11 cellular contexts compared by ENCODE assay signal in the genomic region with DNA sequence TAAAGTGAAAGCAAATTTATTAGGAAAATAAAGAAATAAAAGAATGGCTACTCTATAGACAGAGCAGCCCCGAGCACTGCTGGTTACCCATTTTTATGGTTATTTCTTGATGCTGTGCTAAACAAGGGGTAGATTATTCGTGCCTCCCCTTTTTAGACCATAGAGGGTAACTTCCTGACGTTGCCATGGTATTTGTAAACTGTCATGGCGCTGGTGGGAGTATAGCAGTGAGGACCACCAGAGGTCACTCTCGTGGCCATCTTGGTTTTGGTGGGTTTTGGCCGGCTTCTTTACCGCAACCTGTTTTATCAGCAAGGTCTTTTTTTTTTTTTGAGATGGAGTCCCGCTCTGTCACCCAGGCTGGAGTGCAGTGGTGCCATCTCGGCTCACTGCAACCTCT. TPM values are rescaled to one million over a fixed set of nuclear protein-coding genes. Genes with fewer than 3 reads are reported as not detected.
A peak's percentile ranks its signal among the peaks of the same experiment; 100 is the strongest.
DNase-seq lines count a peak whose midpoint lies in the region; ATAC-seq and TF ChIP-seq lines count a peak whose summit lies in the region.
"Not testable (repeated sequence)": the region's sequence is repeated elsewhere in the genome, so short reads cannot be mapped to it uniquely, and the experiment has no call there.
"Had no signal": no experiment of that assay in that cellular context is flagged by ENCODE, and none has a peak within 500 bp of the region (broad histone marks: within the 10 kb centered on the region; RNA-seq: fewer than 3 reads in every experiment).

No MANE protein-coding gene starts in this region.

- in situ Hi-C loops in GM23248 (cut with MboI) = not testable (repeated sequence)

- TF ChIP-seq CTCF in endodermal cell (conservative IDR thresholded peaks at IDR 0.05) = peak; percentile 52
- TF ChIP-seq CTCF in natural killer cell (IDR thresholded peaks at IDR 0.05) = not testable (repeated sequence)
- TF ChIP-seq CTCF in neural progenitor cell (IDR thresholded peaks at IDR 0.05) = peak; percentile 31

- H3K4me3 Mint-ChIP-seq in T-cell (peak overlapping the region in 2 of 3 donors; percentile 77 to 79), natural killer cell (peak overlapping the region; percentile 81), neural progenitor cell (peak overlapping the region; percentile 81)
- H3K4me3 Mint-ChIP-seq in activated naive CD8-positive, alpha-beta T cell = peak overlapping the region; percentile 85
- H3K4me3 Mint-ChIP-seq in endodermal cell = not testable (repeated sequence)

- H3K9ac ChIP-seq in GM23248; endodermal cell (ENCODE audit: extremely low read depth, low read length, poor library complexity, severe bottlenecking); neural progenitor cell: not testable (repeated sequence)

- not testable (repeated sequence) for ATAC-seq in T-cell (replicated peaks in 1 of 4); natural killer cell

- CTCF ChIA-PET in T-cell (lab: Charles Lee) = not testable (repeated sequence)

- H3K4me3 ChIP-seq in GM23248; endodermal cell (ENCODE audit: low read length); neural progenitor cell: not testable (repeated sequence)

- H3K27ac ChIP-seq in GM23248; endodermal cell (ENCODE audit: low read depth, low read length); neural progenitor cell: not testable (repeated sequence)

- not testable (repeated sequence) for H3K27ac Mint-ChIP-seq in T-cell; activated naive CD8-positive, alpha-beta T cell; endodermal cell; natural killer cell; neural progenitor cell

- WGBS in GM23248 (ENCODE audit: low coverage in 1 of 2, low lambda C conversion rate in 2 of 2, missing lambda C conversion rate in 2 of 2), 2 experiments = 97 to 99% methylated on average over 9 of the region's 9 CpGs
- 92 to 96% methylated on average over 3 to 9 of the region's 9 CpGs for WGBS in endodermal cell (ENCODE audit: insufficient coverage in 1 of 2, insufficient read length in 1 of 2), 2 experiments

- H2AFZ ChIP-seq in GM23248 = peak overlapping the region; percentile 91; the same call in 1 of the 2 replicates
- H2AFZ ChIP-seq in neural progenitor cell (replicated peaks) = not testable (repeated sequence)

- intact Hi-C loops in natural killer cell (cut with micrococcal nuclease) = not testable (repeated sequence)

- not testable (repeated sequence) for H4K20me1 ChIP-seq in GM23248 (ENCODE audit: insufficient read depth); neural progenitor cell (ENCODE audit: low read depth)

- H3K36me3 Mint-ChIP-seq in T-cell; activated naive CD8-positive, alpha-beta T cell; endodermal cell (ENCODE audit: low read depth); natural killer cell; neural progenitor cell: not testable (repeated sequence)

- not testable (repeated sequence) for H3K9me3 Mint-ChIP-seq in T-cell; activated naive CD8-positive, alpha-beta T cell (ENCODE audit: low read depth); endodermal cell; natural killer cell; neural progenitor cell

- not testable (repeated sequence) for H3K79me2 ChIP-seq in GM23248 (ENCODE audit: insufficient read depth); neural progenitor cell (ENCODE audit: low read depth)

- H3K4me2 ChIP-seq in GM23248 (ENCODE audit: unreplicated experiment); neural progenitor cell: not testable (repeated sequence)

- not testable (repeated sequence) for H3K9me2 ChIP-seq in GM23248 (ENCODE audit: insufficient read depth)

- H3F3A ChIP-seq in GM23248 (ENCODE audit: insufficient read depth) = not testable (repeated sequence)
- H3F3A ChIP-seq in neural progenitor cell (ENCODE audit: low read depth) = peaks cover 13% of the 10 kb centered on the region

- H3K27me3 ChIP-seq in GM23248 (replicated peaks; ENCODE audit: insufficient read depth) = not testable (repeated sequence)
- H3K27me3 ChIP-seq in endodermal cell (ENCODE audit: control insufficient read depth, insufficient read depth, low read length, poor library complexity, severe bottlenecking) = peaks cover 18% of the 10 kb centered on the region
- peaks cover 30% of the 10 kb centered on the region for H3K27me3 ChIP-seq in neural progenitor cell

- H3K27me3 Mint-ChIP-seq in T-cell (peaks cover 8 to 11% of the 10 kb centered on the region in 2 donors), endodermal cell (ENCODE audit: insufficient read depth) (peaks cover 26% of the 10 kb centered on the region)
- H3K27me3 Mint-ChIP-seq in activated naive CD8-positive, alpha-beta T cell; natural killer cell (ENCODE audit: low read depth in 2 of 2); neural progenitor cell (ENCODE audit: insufficient read depth, low read depth): not testable (repeated sequence)

- POLR2A ChIA-PET in T-cell (lab: Charles Lee) = not testable (repeated sequence)

- not testable (repeated sequence) for H3K9me3 ChIP-seq in GM23248 (ENCODE audit: low read depth); endodermal cell (ENCODE audit: control insufficient read depth, low read length); neural progenitor cell (ENCODE audit: low read depth)

- not testable (repeated sequence) for DNase-seq in GM23248; T-cell; endodermal cell; natural killer cell; neural progenitor cell (ENCODE audit: low spot score)

- H3K4me1 ChIP-seq in GM23248 (ENCODE audit: insufficient read depth); endodermal cell (ENCODE audit: control insufficient read depth, insufficient read depth, low read length); neural progenitor cell: not testable (repeated sequence)

- H3K36me3 ChIP-seq in GM23248 (ENCODE audit: low read depth); endodermal cell (ENCODE audit: control insufficient read depth, insufficient read depth, low read length); neural progenitor cell: not testable (repeated sequence)

- H3K4me1 Mint-ChIP-seq in T-cell (peaks cover 9 to 11% (median 11%) of the 10 kb centered on the region in 3 donors), neural progenitor cell (peaks cover 10% of the 10 kb centered on the region)
- H3K4me1 Mint-ChIP-seq in activated naive CD8-positive, alpha-beta T cell (ENCODE audit: low read depth); endodermal cell; natural killer cell: not testable (repeated sequence)

RNA-seq across cellular contexts. Expression of gene PHOSPHO1, which starts 31.0 kb away (rescaled TPM):
- not detected in 2 replicates for total RNA-seq in GM23248 (2014; rRNA removed; shearing (Covaris generic))
- not detected in 2 replicates for polyA plus RNA-seq in GM23248 (2016; fragmentation: Nextera tagmentation; extraction: Ambion mirVana)
- under 1 TPM in 1 of 5 donors, not detected in 4; 0.13 TPM for total RNA-seq in T-cell
- 1 to 10 TPM in 1 of 2 donors, under 1 TPM in 1; 0.82 to 1.3 TPM for total RNA-seq in endodermal cell
- 0.43 TPM for polyA plus RNA-seq in endodermal cell (2013, experiment 1 of 2)
- polyA plus RNA-seq in endodermal cell (2013, experiment 2 of 2) = 0.87 TPM
- 1 to 10 TPM in 1 of 3 donors, not detected in 2; 1.7 TPM for total RNA-seq in natural killer cell
- total RNA-seq in neural progenitor cell (ENCODE audit: low replicate concordance) = 0.06 TPM in 1 of 2 replicates, not detected in the other
- total RNA-seq: Calu3, HT-29 had no signal

RNA-seq across cellular contexts. Expression of gene ABI3, which starts 51.0 kb away (rescaled TPM):
- total RNA-seq in GM23248 (2014; rRNA removed; shearing (Covaris generic)) = not detected in 2 replicates
- polyA plus RNA-seq in GM23248 (2016; fragmentation: Nextera tagmentation; extraction: Ambion mirVana) = 0.37 TPM in 1 of 2 replicates, not detected in the other
- total RNA-seq in T-cell (10 to 100 TPM; 10.4 to 21.7 (median 18.3) TPM), endodermal cell (1 to 10 TPM in 1 of 2 donors, under 1 TPM in 1; 0.58 to 1.7 TPM), natural killer cell (100 to 1,000 TPM in 2 of 3 donors, 10 to 100 TPM in 1; 82.9 to 131 (median 101) TPM), neural progenitor cell (ENCODE audit: low replicate concordance) (not detected in 2 replicates)
- 0.64 TPM for polyA plus RNA-seq in endodermal cell (2013, experiment 1 of 2)
- 0.83 TPM for polyA plus RNA-seq in endodermal cell (2013, experiment 2 of 2)
- total RNA-seq: Calu3, HT-29 had no signal
- polyA plus RNA-seq: A549 had no signal

RNA-seq across cellular contexts. Expression of gene GNGT2, which starts 51.2 kb away (rescaled TPM):
- total RNA-seq in GM23248 (2014; rRNA removed; shearing (Covaris generic)) = not detected in 2 replicates
- not detected in 2 replicates for polyA plus RNA-seq in GM23248 (2016; fragmentation: Nextera tagmentation; extraction: Ambion mirVana)
- total RNA-seq in T-cell (1 to 10 TPM; 4.5 to 6.3 (median 5.0) TPM), endodermal cell (1 to 10 TPM in 1 of 2 donors, not detected in 1; 1.1 TPM), natural killer cell (10 to 100 TPM; 35.8 to 41.6 (median 39.4) TPM), neural progenitor cell (ENCODE audit: low replicate concordance) (not detected in 2 replicates)
- polyA plus RNA-seq in endodermal cell (2013, experiment 1 of 2) = not detected
- polyA plus RNA-seq in endodermal cell (2013, experiment 2 of 2) = 1.1 TPM
- total RNA-seq: Calu3, Daoy, H7, HT-29 had no signal

Comparison
In these comparisons a context has a peak if more than half of its experiments do, and no peak if none do; other contexts are left out.
1. RNA of gene ABI3, which starts 51.0 kb away (total RNA-seq): 82.9 to 131 TPM in natural killer cell and 10.4 to 21.7 TPM in T-cell; 0.58 to 1.7 TPM in endodermal cell, not detected in GM23248 and not detected in neural progenitor cell; every median in the first group is over 4 times any median in the second.
2. RNA of gene GNGT2, which starts 51.2 kb away (total RNA-seq): 35.8 to 41.6 TPM in natural killer cell; 4.5 to 6.3 TPM in T-cell, 1.1 TPM in endodermal cell, not detected in GM23248 and not detected in neural progenitor cell; every median in the first group is over 4 times any median in the second.